ENCODE assay signal across 12 cellular contexts in the genomic region with DNA sequence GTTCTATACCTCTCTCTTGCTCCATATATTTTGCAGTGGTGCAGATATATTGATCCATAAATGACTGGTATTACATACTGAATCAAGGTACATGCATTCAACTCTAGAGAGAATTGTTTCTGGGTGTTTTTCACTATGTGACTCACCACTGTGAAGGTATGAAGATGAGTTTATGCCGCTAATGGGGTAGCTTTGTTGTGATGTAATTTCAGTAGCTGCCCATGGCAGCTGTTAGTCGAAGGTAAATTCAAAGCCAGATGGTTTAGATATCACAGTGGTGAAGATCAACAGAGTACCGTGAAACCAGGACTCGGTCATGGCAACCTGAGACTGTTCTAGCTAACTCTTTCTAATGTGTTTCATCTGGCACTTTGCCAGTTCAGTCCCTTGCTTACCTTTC. TPM values are rescaled to one million over a fixed set of nuclear protein-coding genes. Genes with fewer than 3 reads are reported as not detected.
A peak's percentile ranks its signal among the peaks of the same experiment; 100 is the strongest.
DNase-seq lines count a peak whose midpoint lies in the region; ATAC-seq, FAIRE-seq and TF ChIP-seq lines count a peak whose summit lies in the region.
"Had no signal": no experiment of that assay in that cellular context is flagged by ENCODE, and none has a peak within 500 bp of the region (broad histone marks: within the 10 kb centered on the region; RNA-seq: fewer than 3 reads in every experiment).

No MANE protein-coding gene starts in this region.

- H3K9me1 ChIP-seq in keratinocyte (ENCODE audit: control insufficient read depth, extremely low read depth, insufficient read depth, low read length), result no peaks in the 10 kb centered on the region

- H3K27me3 ChIP-seq in keratinocyte (ENCODE audit: control insufficient read depth, extremely low read depth, insufficient read depth, low read length), result no peaks in the 10 kb centered on the region

- H3K4me3 ChIP-seq in keratinocyte (ENCODE audit: control insufficient read depth in 2 of 3, extremely low read depth in 1 of 3, insufficient read depth in 2 of 3, low read depth in 1 of 3, low read length in 3 of 3), result no peak overlapping the region
- H3K4me3 ChIP-seq: psoas muscle had no signal

- CTCF ChIA-PET in activated CD8-positive, alpha-beta T cell treated with anti-CD3 and anti-CD28 coated beads for 36 hours (lab: Charles Lee), result no interaction called here
- CTCF ChIA-PET in activated CD8-positive, alpha-beta T cell treated with anti-CD3 and anti-CD28 coated beads, Interleukin-2, amount 10 ng/mL, durations not matched to agents 7 days and 5 days (lab: Charles Lee), result no interaction called here

- ATAC-seq in activated CD8-positive, alpha-beta T cell treated with anti-CD3 and anti-CD28 coated beads for 36 hours, result peak; percentile 66
- no peak for ATAC-seq in activated CD8-positive, alpha-beta T cell treated with anti-CD3 and anti-CD28 coated beads, Interleukin-2, amount 10 ng/mL, durations not matched to agents 7 days and 5 days
- ATAC-seq in GM21390 (IDR thresholded peaks at IDR 0.05; ENCODE audit: unreplicated experiment) (peak; percentile 63), HG03432 (IDR thresholded peaks at IDR 0.05; ENCODE audit: unreplicated experiment) (peak; percentile 50)
- no peak for ATAC-seq in naive thymus-derived CD8-positive, alpha-beta T cell
- ATAC-seq: left lobe of liver had no signal

- no peak for DNase-seq in activated CD8-positive, alpha-beta T cell treated with anti-CD3 and anti-CD28 coated beads for 36 hours
- no peak for DNase-seq in activated CD8-positive, alpha-beta T cell treated with anti-CD3 and anti-CD28 coated beads, Interleukin-2, amount 10 ng/mL, durations not matched to agents 7 days and 5 days
- DNase-seq in keratinocyte (ENCODE audit: low read depth, low spot score), result no peak
- no peak for DNase-seq in naive thymus-derived CD8-positive, alpha-beta T cell
- no peak for DNase-seq in NAMALWA (ENCODE audit: low spot score)
- no peak for DNase-seq in T1000 (lab: John Stamatoyannopoulos, UW)
- DNase-seq: NCI-H2227 treated with DMSO at 0.1 percent for 48 hours, psoas muscle had no signal

- no peaks in the 10 kb centered on the region for H3K9me3 Mint-ChIP-seq in activated CD8-positive, alpha-beta T cell treated with anti-CD3 and anti-CD28 coated beads for 36 hours
- no peaks in the 10 kb centered on the region for H3K9me3 Mint-ChIP-seq in activated CD8-positive, alpha-beta T cell treated with anti-CD3 and anti-CD28 coated beads, Interleukin-2, amount 10 ng/mL, durations not matched to agents 7 days and 5 days (ENCODE audit: insufficient read depth)
- no peaks in the 10 kb centered on the region for H3K9me3 Mint-ChIP-seq in naive thymus-derived CD8-positive, alpha-beta T cell

- no peak overlapping the region for H3K9ac ChIP-seq in keratinocyte (ENCODE audit: control insufficient read depth, extremely low read depth, insufficient read depth, low read length)

- POLR2A ChIA-PET in activated CD8-positive, alpha-beta T cell treated with anti-CD3 and anti-CD28 coated beads for 36 hours (lab: Charles Lee), result no interaction called here
- POLR2A ChIA-PET in activated CD8-positive, alpha-beta T cell treated with anti-CD3 and anti-CD28 coated beads, Interleukin-2, amount 10 ng/mL, durations not matched to agents 7 days and 5 days (lab: Charles Lee), result no interaction called here
- POLR2A ChIA-PET in naive thymus-derived CD8-positive, alpha-beta T cell (lab: Charles Lee), result no interaction called here

- peaks cover 41% of the 10 kb centered on the region for H3K4me1 ChIP-seq in keratinocyte (ENCODE audit: control insufficient read depth, extremely low read depth, insufficient read depth, low read length)
- H3K4me1 ChIP-seq: psoas muscle had no signal

- H3K9me3 ChIP-seq in keratinocyte (ENCODE audit: control insufficient read depth, low read depth, low read length), result no peaks in the 10 kb centered on the region
- H3K9me3 ChIP-seq: psoas muscle had no signal

- no peak overlapping the region for H3K27ac Mint-ChIP-seq in activated CD8-positive, alpha-beta T cell treated with anti-CD3 and anti-CD28 coated beads for 36 hours
- H3K27ac Mint-ChIP-seq in activated CD8-positive, alpha-beta T cell treated with anti-CD3 and anti-CD28 coated beads, Interleukin-2, amount 10 ng/mL, durations not matched to agents 7 days and 5 days, result no peak overlapping the region
- no peak overlapping the region for H3K27ac Mint-ChIP-seq in naive thymus-derived CD8-positive, alpha-beta T cell

- no peak overlapping the region for H3K27ac ChIP-seq in keratinocyte (ENCODE audit: control insufficient read depth, insufficient read depth, low read length)
- H3K27ac ChIP-seq: psoas muscle had no signal

- peaks cover 44% of the 10 kb centered on the region for H3K79me2 ChIP-seq in keratinocyte (ENCODE audit: control insufficient read depth, insufficient read depth, low read length)

- no peak overlapping the region for H3K4me2 ChIP-seq in keratinocyte (ENCODE audit: control insufficient read depth, extremely low read depth, insufficient read depth, low read depth, low read length)

- H3K36me3 ChIP-seq in keratinocyte (ENCODE audit: control insufficient read depth in 2 of 2, extremely low read depth in 1 of 2, insufficient read depth in 2 of 2, low read length in 2 of 2), result no peaks in the 10 kb centered on the region

- H3K27me3 Mint-ChIP-seq in activated CD8-positive, alpha-beta T cell treated with anti-CD3 and anti-CD28 coated beads for 36 hours, result no peaks in the 10 kb centered on the region
- H3K27me3 Mint-ChIP-seq in activated CD8-positive, alpha-beta T cell treated with anti-CD3 and anti-CD28 coated beads, Interleukin-2, amount 10 ng/mL, durations not matched to agents 7 days and 5 days (ENCODE audit: low read depth), result no peaks in the 10 kb centered on the region
- H3K27me3 Mint-ChIP-seq in naive thymus-derived CD8-positive, alpha-beta T cell, result no peaks in the 10 kb centered on the region

- no peak for TF ChIP-seq CTCF in activated CD8-positive, alpha-beta T cell treated with anti-CD3 and anti-CD28 coated beads for 36 hours (IDR thresholded peaks at IDR 0.05)
- TF ChIP-seq CTCF in keratinocyte (optimal IDR thresholded peaks at IDR 0.05 in 1 of 3, IDR thresholded peaks at IDR 0.05 in 1 of 3, conservative IDR thresholded peaks at IDR 0.05 in 1 of 3; ENCODE audit: extremely low read depth in 1 of 3, insufficient read depth in 2 of 3, low read length in 3 of 3), result no peak

- peaks cover 6% of the 10 kb centered on the region for H3K36me3 Mint-ChIP-seq in activated CD8-positive, alpha-beta T cell treated with anti-CD3 and anti-CD28 coated beads for 36 hours (ENCODE audit: low read depth)
- no peaks in the 10 kb centered on the region for H3K36me3 Mint-ChIP-seq in activated CD8-positive, alpha-beta T cell treated with anti-CD3 and anti-CD28 coated beads, Interleukin-2, amount 10 ng/mL, durations not matched to agents 7 days and 5 days (ENCODE audit: low read depth)
- H3K36me3 Mint-ChIP-seq in naive thymus-derived CD8-positive, alpha-beta T cell, result peaks cover 0 to 4% (median 0%) of the 10 kb centered on the region in 3 donors

- H4K20me1 ChIP-seq in keratinocyte (ENCODE audit: control insufficient read depth, extremely low read depth, insufficient read depth, low read length), result no peaks in the 10 kb centered on the region

- FAIRE-seq in keratinocyte (lab: Jason Lieb, UNC), result peak; percentile 65
- FAIRE-seq: HTR-8/SVneo had no signal

- H2AFZ ChIP-seq in keratinocyte (ENCODE audit: control insufficient read depth, low read length), result no peak overlapping the region

- intact Hi-C loops in activated CD8-positive, alpha-beta T cell treated with anti-CD3 and anti-CD28 coated beads for 36 hours (cut with micrococcal nuclease), result no loop called here

- H3K4me3 Mint-ChIP-seq in activated CD8-positive, alpha-beta T cell treated with anti-CD3 and anti-CD28 coated beads for 36 hours, result no peak overlapping the region
- no peak overlapping the region for H3K4me3 Mint-ChIP-seq in activated CD8-positive, alpha-beta T cell treated with anti-CD3 and anti-CD28 coated beads, Interleukin-2, amount 10 ng/mL, durations not matched to agents 7 days and 5 days
- no peak overlapping the region for H3K4me3 Mint-ChIP-seq in naive thymus-derived CD8-positive, alpha-beta T cell

- dilution Hi-C loops in keratinocyte (cut with MboI; ENCODE audit: extremely low pct_ligation_motif_present, low sequenced_read_pairs), result no loop called here

- peaks cover 12% of the 10 kb centered on the region for H3K4me1 Mint-ChIP-seq in activated CD8-positive, alpha-beta T cell treated with anti-CD3 and anti-CD28 coated beads for 36 hours (ENCODE audit: low read depth)
- H3K4me1 Mint-ChIP-seq in activated CD8-positive, alpha-beta T cell treated with anti-CD3 and anti-CD28 coated beads, Interleukin-2, amount 10 ng/mL, durations not matched to agents 7 days and 5 days (ENCODE audit: low read depth), result no peaks in the 10 kb centered on the region
- H3K4me1 Mint-ChIP-seq in naive thymus-derived CD8-positive, alpha-beta T cell, result peaks cover 0 to 2% (median 0%) of the 10 kb centered on the region in 4 donors

RNA-seq across cellular contexts. Expression of a gene that starts 50.4 kb away (rescaled TPM):
- 10 to 100 TPM; 33.7 to 38.7 TPM for total RNA-seq in activated CD8-positive, alpha-beta T cell treated with anti-CD3 and anti-CD28 coated beads for 36 hours
- 10 to 100 TPM; 32.9 to 35.8 TPM for total RNA-seq in activated CD8-positive, alpha-beta T cell treated with anti-CD3 and anti-CD28 coated beads, Interleukin-2, amount 10 ng/mL, durations not matched to agents 7 days and 5 days
- 31.1 to 43.8 TPM (median 39.0 TPM) in 3 replicates for polyA plus RNA-seq in keratinocyte
- polyA plus RNA-seq in keratinocyte (2011; ENCODE audit: low read depth), result 49.2 TPM
- polyA plus RNA-seq in keratinocyte (2011; cell fraction: cytosol; rRNA removed), result 23.4 and 41.6 TPM in 2 replicates
- polyA plus RNA-seq in keratinocyte (2011; cell fraction: nucleus; rRNA removed), result 66.4 and 70.5 TPM in 2 replicates
- polyA plus RNA-seq in keratinocyte (2012; ENCODE audit: low replicate concordance), result 27.0 and 31.2 TPM in 2 replicates
- 58.2 to 101 TPM (median 94.1 TPM) in 3 replicates for polyA minus RNA-seq in keratinocyte
- polyA minus RNA-seq in keratinocyte (2011; cell fraction: cytosol; rRNA and poly(A)+ RNA removed), result 47.8 TPM
- 53.1 and 83.2 TPM in 2 replicates for polyA minus RNA-seq in keratinocyte (2011; cell fraction: nucleus; rRNA and poly(A)+ RNA removed)
- 10 to 100 TPM; 24.2 to 25.7 TPM for total RNA-seq in naive thymus-derived CD8-positive, alpha-beta T cell
- polyA plus RNA-seq in naive thymus-derived CD8-positive, alpha-beta T cell, result 1 to 10 TPM in 2 of 3 donors, under 1 TPM in 1; 0.34 to 1.5 (median 1.2) TPM

RNA-seq across cellular contexts. Expression of a gene that starts 50.6 kb away (rescaled TPM):
- not detected for total RNA-seq in activated CD8-positive, alpha-beta T cell treated with anti-CD3 and anti-CD28 coated beads for 36 hours
- under 1 TPM in 1 of 2 experiments, not detected in 1; 0.16 TPM for total RNA-seq in activated CD8-positive, alpha-beta T cell treated with anti-CD3 and anti-CD28 coated beads, Interleukin-2, amount 10 ng/mL, durations not matched to agents 7 days and 5 days
- polyA plus RNA-seq in keratinocyte, result 0.13 to 0.39 TPM (median 0.14 TPM) in 3 replicates
- polyA plus RNA-seq in keratinocyte (2011; ENCODE audit: low read depth), result 0.46 TPM
- 0.21 and 0.39 TPM in 2 replicates for polyA plus RNA-seq in keratinocyte (2011; cell fraction: cytosol; rRNA removed)
- polyA plus RNA-seq in keratinocyte (2011; cell fraction: nucleus; rRNA removed), result 0.28 and 0.29 TPM in 2 replicates
- 0.06 and 0.29 TPM in 2 replicates for polyA plus RNA-seq in keratinocyte (2012; ENCODE audit: low replicate concordance)
- 0.58 to 1.1 TPM in 2 of 3 replicates, not detected in the other for polyA minus RNA-seq in keratinocyte
- polyA minus RNA-seq in keratinocyte (2011; cell fraction: cytosol; rRNA and poly(A)+ RNA removed), result not detected
- polyA minus RNA-seq in keratinocyte (2011; cell fraction: nucleus; rRNA and poly(A)+ RNA removed), result 0.85 and 1.3 TPM in 2 replicates
- total RNA-seq in naive thymus-derived CD8-positive, alpha-beta T cell, result not detected
- not detected for polyA plus RNA-seq in naive thymus-derived CD8-positive, alpha-beta T cell
- total RNA-seq: psoas muscle had no signal

Comparison
In these comparisons a context has a peak if more than half of its experiments do, and no peak if none do; other contexts are left out.
1. ATAC-seq: peak in activated CD8-positive, alpha-beta T cell treated with anti-CD3 and anti-CD28 coated beads for 36 hours (single experiment), GM21390 (single experiment) and HG03432 (single experiment); none in activated CD8-positive, alpha-beta T cell treated with anti-CD3 and anti-CD28 coated beads, Interleukin-2, amount 10 ng/mL, durations not matched to agents 7 days and 5 days (single experiment) and naive thymus-derived CD8-positive, alpha-beta T cell (0 of 2).